22 cellular contexts compared by ENCODE assay signal in the genomic region with DNA sequence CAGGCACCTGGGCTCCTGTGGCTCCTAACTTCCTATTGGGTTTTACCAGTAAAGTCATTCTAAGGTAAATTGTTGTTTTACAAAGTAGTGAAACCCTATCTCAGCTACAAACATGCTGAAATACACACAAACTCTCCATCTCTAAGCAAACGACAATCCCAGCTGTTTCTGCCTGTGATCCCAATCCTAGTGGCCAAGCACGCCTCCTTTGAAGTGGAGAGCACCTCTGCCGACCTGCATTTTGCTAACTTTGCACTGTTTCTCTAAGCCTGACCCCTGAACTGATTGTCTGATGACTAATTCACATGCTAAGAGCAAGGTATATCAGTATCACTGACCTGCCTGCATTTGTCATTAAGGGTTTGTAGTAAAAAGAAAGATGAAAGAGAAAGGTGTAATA.
"Had no signal": no experiment of that assay in that cellular context is flagged by ENCODE, and none has a peak within 500 bp of the region (broad histone marks: within the 10 kb centered on the region; RNA-seq: fewer than 3 reads in every experiment).

No MANE protein-coding gene starts in this region.

- ATAC-seq: activated CD4-positive, CD25-positive, alpha-beta regulatory T cell treated with anti-CD3 and anti-CD28 coated beads, Interleukin-2, amount 50 U/mL, for 24 hours; activated T-cell treated with anti-CD3 and anti-CD28 coated beads, Interleukin-2, amount 50 U/mL, for 72 hours; left lobe of liver; lower lobe of right lung; stimulated activated memory B cell treated with anti-CD40 and anti-IgM and Interleukin-4, amounts not matched to agents 10 μg/mL and 1 μg/mL and 100 μg/mL, for 72 hours had no signal

- H3K36me3 ChIP-seq: lower lobe of right lung, sigmoid colon, transverse colon, uterus had no signal

- H3K79me2 ChIP-seq: hepatocyte had no signal

- H3K9me3 ChIP-seq: lower lobe of right lung, sigmoid colon, transverse colon, uterus had no signal

- H2AFZ ChIP-seq: hepatocyte had no signal

- H3K36me3 Mint-ChIP-seq: activated naive CD4-positive, alpha-beta T cell treated with anti-CD3 and anti-CD28 coated beads, Interleukin-2, amount 10 ng/mL, durations not matched to agents 7 days and 5 days; naive B cell; stimulated activated memory B cell treated with anti-CD40 and anti-IgM and Interleukin-4, amounts not matched to agents 10 μg/mL and 1 μg/mL and 100 μg/mL, for 72 hours had no signal

- H3K27me3 Mint-ChIP-seq: activated CD4-positive, alpha-beta T cell treated with anti-CD3 and anti-CD28 coated beads, Interleukin-2, amount 10 ng/mL, durations not matched to agents 24 days and 14 days; activated naive CD4-positive, alpha-beta T cell treated with anti-CD3 and anti-CD28 coated beads, Interleukin-2, amount 10 ng/mL, durations not matched to agents 7 days and 5 days; naive B cell had no signal

- H3K9me3 Mint-ChIP-seq: activated CD4-positive, alpha-beta memory T cell treated with anti-CD3 and anti-CD28 coated beads, Interleukin-2, amount 10 ng/mL, durations not matched to agents 7 days and 5 days; activated naive CD4-positive, alpha-beta T cell treated with anti-CD3 and anti-CD28 coated beads, Interleukin-2, amount 10 ng/mL, durations not matched to agents 7 days and 5 days had no signal

- H3K4me1 Mint-ChIP-seq: activated CD4-positive, alpha-beta memory T cell treated with anti-CD3 and anti-CD28 coated beads, Interleukin-2, amount 10 ng/mL, durations not matched to agents 7 days and 5 days; activated CD4-positive, alpha-beta T cell treated with anti-CD3 and anti-CD28 coated beads, Interleukin-2, amount 10 ng/mL, durations not matched to agents 24 days and 14 days; activated naive CD4-positive, alpha-beta T cell treated with anti-CD3 and anti-CD28 coated beads, Interleukin-2, amount 10 ng/mL, durations not matched to agents 7 days and 5 days; naive B cell; stimulated activated memory B cell treated with anti-CD40 and anti-IgM and Interleukin-4, amounts not matched to agents 10 μg/mL and 1 μg/mL and 100 μg/mL, for 72 hours had no signal

- H3K4me2 ChIP-seq: hepatocyte, smooth muscle cell had no signal

- FAIRE-seq: kidney had no signal

- H3K4me1 ChIP-seq: lower lobe of right lung, sigmoid colon, transverse colon, uterus had no signal

- H3K4me3 Mint-ChIP-seq: activated CD4-positive, alpha-beta memory T cell treated with anti-CD3 and anti-CD28 coated beads, Interleukin-2, amount 10 ng/mL, durations not matched to agents 7 days and 5 days; activated CD4-positive, alpha-beta T cell treated with anti-CD3 and anti-CD28 coated beads, Interleukin-2, amount 10 ng/mL, durations not matched to agents 24 days and 14 days; activated naive CD4-positive, alpha-beta T cell treated with anti-CD3 and anti-CD28 coated beads, Interleukin-2, amount 10 ng/mL, durations not matched to agents 7 days and 5 days; activated T-cell treated with anti-CD3 and anti-CD28 coated beads, Interleukin-2, amount 50 U/mL, for 72 hours; naive B cell; neural crest cell; stimulated activated memory B cell treated with anti-CD40 and anti-IgM and Interleukin-4, amounts not matched to agents 10 μg/mL and 1 μg/mL and 100 μg/mL, for 72 hours had no signal

- DNase-seq: activated CD4-positive, alpha-beta memory T cell treated with anti-CD3 and anti-CD28 coated beads, Interleukin-2, amount 10 ng/mL, durations not matched to agents 7 days and 5 days; activated CD4-positive, alpha-beta T cell treated with anti-CD3 and anti-CD28 coated beads, Interleukin-2, amount 10 ng/mL, durations not matched to agents 24 days and 14 days; activated effector memory CD4-positive, alpha-beta T cell treated with anti-CD3 and anti-CD28 coated beads, Interleukin-2, amount 50 U/mL, for 16 hours; activated naive CD4-positive, alpha-beta T cell treated with anti-CD3 and anti-CD28 coated beads, Interleukin-2, amount 10 ng/mL, durations not matched to agents 7 days and 5 days; activated T-cell treated with anti-CD3 and anti-CD28 coated beads, Interleukin-2, amount 50 U/mL, for 72 hours; amygdala; cerebellar nuclear complex; kidney; lower lobe of right lung; naive B cell; posterior cingulate gyrus; sigmoid colon; stimulated activated CD4-positive, alpha-beta T cell treated with anti-CD3 and anti-CD28 coated beads, Interleukin-15, amount 100 ng/mL, for 24 hours; transverse colon; uterus had no signal

- H3K4me3 ChIP-seq: coronary artery, hepatocyte, lower lobe of right lung, sigmoid colon, smooth muscle cell, transverse colon, uterus had no signal

- H3K27ac ChIP-seq: coronary artery, hepatocyte, lower lobe of right lung, sigmoid colon, transverse colon, uterus had no signal

- H3K27ac Mint-ChIP-seq: activated CD4-positive, alpha-beta memory T cell treated with anti-CD3 and anti-CD28 coated beads, Interleukin-2, amount 10 ng/mL, durations not matched to agents 7 days and 5 days; activated CD4-positive, alpha-beta T cell treated with anti-CD3 and anti-CD28 coated beads, Interleukin-2, amount 10 ng/mL, durations not matched to agents 24 days and 14 days; activated naive CD4-positive, alpha-beta T cell treated with anti-CD3 and anti-CD28 coated beads, Interleukin-2, amount 10 ng/mL, durations not matched to agents 7 days and 5 days; activated T-cell treated with anti-CD3 and anti-CD28 coated beads, Interleukin-2, amount 50 U/mL, for 72 hours; naive B cell; stimulated activated memory B cell treated with anti-CD40 and anti-IgM and Interleukin-4, amounts not matched to agents 10 μg/mL and 1 μg/mL and 100 μg/mL, for 72 hours had no signal
